In the genomic region with DNA sequence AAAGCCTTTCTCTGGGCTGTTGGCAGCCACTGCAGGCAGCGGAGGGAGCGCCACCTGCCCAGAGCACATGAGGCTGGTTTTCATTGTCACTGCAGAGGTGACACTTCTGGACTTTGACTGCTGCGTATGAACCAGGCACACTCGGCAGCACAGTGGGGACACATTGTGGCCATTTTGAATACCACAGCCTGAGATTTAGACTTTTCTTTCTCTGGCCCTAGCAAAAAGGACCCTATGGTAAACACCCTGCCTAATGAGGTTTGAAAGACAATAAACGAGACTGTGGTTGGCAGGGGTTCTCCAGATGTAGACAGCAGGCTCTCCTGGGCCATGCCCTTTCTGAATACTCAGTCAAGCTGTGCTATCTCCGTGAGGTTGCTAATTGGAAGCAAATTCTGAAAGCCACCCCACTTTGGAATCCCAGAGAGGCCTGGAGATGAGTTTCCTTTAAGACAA, we compare ENCODE assay signal across 1 cellular context.
TF ChIP-seq lines count a peak whose summit lies in the region.

No MANE protein-coding gene starts in this region.

TF ChIP-seq in GM12878, 131 proteins besides CTCF, POLR2A, EP300 and RAD21 (continued from another document and continues in another):
- TF ChIP-seq, protein P1, sequence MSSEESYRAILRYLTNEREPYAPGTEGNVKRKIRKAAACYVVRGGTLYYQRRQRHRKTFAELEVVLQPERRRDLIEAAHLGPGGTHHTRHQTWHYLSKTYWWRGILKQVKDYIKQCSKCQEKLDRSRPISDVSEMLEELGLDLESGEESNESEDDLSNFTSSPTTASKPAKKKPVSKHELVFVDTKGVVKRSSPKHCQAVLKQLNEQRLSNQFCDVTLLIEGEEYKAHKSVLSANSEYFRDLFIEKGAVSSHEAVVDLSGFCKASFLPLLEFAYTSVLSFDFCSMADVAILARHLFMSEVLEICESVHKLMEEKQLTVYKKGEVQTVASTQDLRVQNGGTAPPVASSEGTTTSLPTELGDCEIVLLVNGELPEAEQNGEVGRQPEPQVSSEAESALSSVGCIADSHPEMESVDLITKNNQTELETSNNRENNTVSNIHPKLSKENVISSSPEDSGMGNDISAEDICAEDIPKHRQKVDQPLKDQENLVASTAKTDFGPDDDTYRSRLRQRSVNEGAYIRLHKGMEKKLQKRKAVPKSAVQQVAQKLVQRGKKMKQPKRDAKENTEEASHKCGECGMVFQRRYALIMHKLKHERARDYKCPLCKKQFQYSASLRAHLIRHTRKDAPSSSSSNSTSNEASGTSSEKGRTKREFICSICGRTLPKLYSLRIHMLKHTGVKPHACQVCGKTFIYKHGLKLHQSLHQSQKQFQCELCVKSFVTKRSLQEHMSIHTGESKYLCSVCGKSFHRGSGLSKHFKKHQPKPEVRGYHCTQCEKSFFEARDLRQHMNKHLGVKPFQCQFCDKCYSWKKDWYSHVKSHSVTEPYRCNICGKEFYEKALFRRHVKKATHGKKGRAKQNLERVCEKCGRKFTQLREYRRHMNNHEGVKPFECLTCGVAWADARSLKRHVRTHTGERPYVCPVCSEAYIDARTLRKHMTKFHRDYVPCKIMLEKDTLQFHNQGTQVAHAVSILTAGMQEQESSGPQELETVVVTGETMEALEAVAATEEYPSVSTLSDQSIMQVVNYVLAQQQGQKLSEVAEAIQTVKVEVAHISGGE (CRISPR knock-in tag; IDR thresholded peaks at IDR 0.05): no peak
- TF ChIP-seq ZNF274 (IDR thresholded peaks at IDR 0.05; ENCODE audit: insufficient read depth, insufficient read length): no peak
- TF ChIP-seq RCOR1 (conservative IDR thresholded peaks at IDR 0.05; ENCODE audit: low read depth, low read length): no peak
- no peak; the same call in 1 of the 2 replicates for TF ChIP-seq SMARCA5 (IDR thresholded peaks at IDR 0.05)
- TF ChIP-seq EZH2 (IDR thresholded peaks at IDR 0.05; ENCODE audit: borderline replicate concordance, control insufficient read depth, low read depth, low read length): no peak
- no peak for TF ChIP-seq DPF2 (IDR thresholded peaks at IDR 0.05)
- TF ChIP-seq CREB1 (IDR thresholded peaks at IDR 0.05; ENCODE audit: low read depth): 0 out of 2 replicates have a peak, but pooled peaks have one; percentile 14
- TF ChIP-seq STAT3 (IDR thresholded peaks at IDR 0.05; ENCODE audit: low read depth, low read length): no peak
- peak in 1 of 2 experiments; percentile 45; a peak in 1 of 4 replicates for TF ChIP-seq BHLHE40 (IDR thresholded peaks at IDR 0.05; ENCODE audit: borderline replicate concordance in 1 of 2, low read depth in 2 of 2, low read length in 1 of 2)
- TF ChIP-seq, protein P2, sequence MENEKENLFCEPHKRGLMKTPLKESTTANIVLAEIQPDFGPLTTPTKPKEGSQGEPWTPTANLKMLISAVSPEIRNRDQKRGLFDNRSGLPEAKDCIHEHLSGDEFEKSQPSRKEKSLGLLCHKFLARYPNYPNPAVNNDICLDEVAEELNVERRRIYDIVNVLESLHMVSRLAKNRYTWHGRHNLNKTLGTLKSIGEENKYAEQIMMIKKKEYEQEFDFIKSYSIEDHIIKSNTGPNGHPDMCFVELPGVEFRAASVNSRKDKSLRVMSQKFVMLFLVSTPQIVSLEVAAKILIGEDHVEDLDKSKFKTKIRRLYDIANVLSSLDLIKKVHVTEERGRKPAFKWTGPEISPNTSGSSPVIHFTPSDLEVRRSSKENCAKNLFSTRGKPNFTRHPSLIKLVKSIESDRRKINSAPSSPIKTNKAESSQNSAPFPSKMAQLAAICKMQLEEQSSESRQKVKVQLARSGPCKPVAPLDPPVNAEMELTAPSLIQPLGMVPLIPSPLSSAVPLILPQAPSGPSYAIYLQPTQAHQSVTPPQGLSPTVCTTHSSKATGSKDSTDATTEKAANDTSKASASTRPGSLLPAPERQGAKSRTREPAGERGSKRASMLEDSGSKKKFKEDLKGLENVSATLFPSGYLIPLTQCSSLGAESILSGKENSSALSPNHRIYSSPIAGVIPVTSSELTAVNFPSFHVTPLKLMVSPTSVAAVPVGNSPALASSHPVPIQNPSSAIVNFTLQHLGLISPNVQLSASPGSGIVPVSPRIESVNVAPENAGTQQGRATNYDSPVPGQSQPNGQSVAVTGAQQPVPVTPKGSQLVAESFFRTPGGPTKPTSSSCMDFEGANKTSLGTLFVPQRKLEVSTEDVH (IDR thresholded peaks at IDR 0.05; ENCODE audit: low read depth, partially characterized antibody): no peak
- TF ChIP-seq SRF (IDR thresholded peaks at IDR 0.05; ENCODE audit: low read depth in 2 of 2, low read length in 2 of 2): no peak
- TF ChIP-seq MTA3 (IDR thresholded peaks at IDR 0.05; ENCODE audit: borderline replicate concordance, low read length): no peak
- no peak for TF ChIP-seq EGR1 (IDR thresholded peaks at IDR 0.05; ENCODE audit: borderline replicate concordance in 1 of 2, low read depth in 2 of 2, low read length in 2 of 2)
- TF ChIP-seq ASH2L (IDR thresholded peaks at IDR 0.05; ENCODE audit: borderline replicate concordance, low read depth): no peak
- TF ChIP-seq JUND (IDR thresholded peaks at IDR 0.05; ENCODE audit: low read depth, low read length): no peak
- TF ChIP-seq MYB (IDR thresholded peaks at IDR 0.05; ENCODE audit: borderline replicate concordance, low read depth, low read length): no peak
- no peak for TF ChIP-seq RELA (IDR thresholded peaks at IDR 0.05; ENCODE audit: borderline replicate concordance, partially characterized antibody)
- no peak for TF ChIP-seq BCL11A (IDR thresholded peaks at IDR 0.05; ENCODE audit: low read depth, low read length)
- no peak for TF ChIP-seq ZNF217 (IDR thresholded peaks at IDR 0.05)
- peak; percentile 50; the same call in 1 of the 2 replicates for TF ChIP-seq RUNX3 (IDR thresholded peaks at IDR 0.05; ENCODE audit: low read length)
- TF ChIP-seq MYC (IDR thresholded peaks at IDR 0.05; ENCODE audit: insufficient read depth, insufficient read length, insufficient replicate concordance, low read length, severe bottlenecking): no peak
- TF ChIP-seq YBX1 (IDR thresholded peaks at IDR 0.05): no peak
- 0 out of 2 replicates have a peak, but pooled peaks have one; percentile 17 for TF ChIP-seq YY1 (IDR thresholded peaks at IDR 0.05; ENCODE audit: low read depth, low read length)
- TF ChIP-seq, protein P3, sequence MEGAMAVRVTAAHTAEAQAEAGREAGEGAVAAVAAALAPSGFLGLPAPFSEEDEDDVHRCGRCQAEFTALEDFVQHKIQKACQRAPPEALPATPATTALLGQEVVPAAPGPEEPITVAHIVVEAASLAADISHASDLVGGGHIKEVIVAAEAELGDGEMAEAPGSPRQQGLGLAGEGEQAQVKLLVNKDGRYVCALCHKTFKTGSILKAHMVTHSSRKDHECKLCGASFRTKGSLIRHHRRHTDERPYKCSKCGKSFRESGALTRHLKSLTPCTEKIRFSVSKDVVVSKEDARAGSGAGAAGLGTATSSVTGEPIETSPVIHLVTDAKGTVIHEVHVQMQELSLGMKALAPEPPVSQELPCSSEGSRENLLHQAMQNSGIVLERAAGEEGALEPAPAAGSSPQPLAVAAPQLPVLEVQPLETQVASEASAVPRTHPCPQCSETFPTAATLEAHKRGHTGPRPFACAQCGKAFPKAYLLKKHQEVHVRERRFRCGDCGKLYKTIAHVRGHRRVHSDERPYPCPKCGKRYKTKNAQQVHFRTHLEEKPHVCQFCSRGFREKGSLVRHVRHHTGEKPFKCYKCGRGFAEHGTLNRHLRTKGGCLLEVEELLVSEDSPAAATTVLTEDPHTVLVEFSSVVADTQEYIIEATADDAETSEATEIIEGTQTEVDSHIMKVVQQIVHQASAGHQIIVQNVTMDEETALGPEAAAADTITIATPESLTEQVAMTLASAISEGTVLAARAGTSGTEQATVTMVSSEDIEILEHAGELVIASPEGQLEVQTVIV (IDR thresholded peaks at IDR 0.05; ENCODE audit: borderline replicate concordance, partially characterized antibody): no peak
- TF ChIP-seq POLR2AphosphoS2 (IDR thresholded peaks at IDR 0.05; ENCODE audit: low read depth, low read length): no peak
- no peak for TF ChIP-seq CHD4 (IDR thresholded peaks at IDR 0.05)
- TF ChIP-seq WRNIP1 (IDR thresholded peaks at IDR 0.05; ENCODE audit: borderline replicate concordance, low read depth, low read length): no peak
- no peak for TF ChIP-seq TAF1 (IDR thresholded peaks at IDR 0.05; ENCODE audit: borderline replicate concordance, low read depth, low read length)
- TF ChIP-seq, protein P4, sequence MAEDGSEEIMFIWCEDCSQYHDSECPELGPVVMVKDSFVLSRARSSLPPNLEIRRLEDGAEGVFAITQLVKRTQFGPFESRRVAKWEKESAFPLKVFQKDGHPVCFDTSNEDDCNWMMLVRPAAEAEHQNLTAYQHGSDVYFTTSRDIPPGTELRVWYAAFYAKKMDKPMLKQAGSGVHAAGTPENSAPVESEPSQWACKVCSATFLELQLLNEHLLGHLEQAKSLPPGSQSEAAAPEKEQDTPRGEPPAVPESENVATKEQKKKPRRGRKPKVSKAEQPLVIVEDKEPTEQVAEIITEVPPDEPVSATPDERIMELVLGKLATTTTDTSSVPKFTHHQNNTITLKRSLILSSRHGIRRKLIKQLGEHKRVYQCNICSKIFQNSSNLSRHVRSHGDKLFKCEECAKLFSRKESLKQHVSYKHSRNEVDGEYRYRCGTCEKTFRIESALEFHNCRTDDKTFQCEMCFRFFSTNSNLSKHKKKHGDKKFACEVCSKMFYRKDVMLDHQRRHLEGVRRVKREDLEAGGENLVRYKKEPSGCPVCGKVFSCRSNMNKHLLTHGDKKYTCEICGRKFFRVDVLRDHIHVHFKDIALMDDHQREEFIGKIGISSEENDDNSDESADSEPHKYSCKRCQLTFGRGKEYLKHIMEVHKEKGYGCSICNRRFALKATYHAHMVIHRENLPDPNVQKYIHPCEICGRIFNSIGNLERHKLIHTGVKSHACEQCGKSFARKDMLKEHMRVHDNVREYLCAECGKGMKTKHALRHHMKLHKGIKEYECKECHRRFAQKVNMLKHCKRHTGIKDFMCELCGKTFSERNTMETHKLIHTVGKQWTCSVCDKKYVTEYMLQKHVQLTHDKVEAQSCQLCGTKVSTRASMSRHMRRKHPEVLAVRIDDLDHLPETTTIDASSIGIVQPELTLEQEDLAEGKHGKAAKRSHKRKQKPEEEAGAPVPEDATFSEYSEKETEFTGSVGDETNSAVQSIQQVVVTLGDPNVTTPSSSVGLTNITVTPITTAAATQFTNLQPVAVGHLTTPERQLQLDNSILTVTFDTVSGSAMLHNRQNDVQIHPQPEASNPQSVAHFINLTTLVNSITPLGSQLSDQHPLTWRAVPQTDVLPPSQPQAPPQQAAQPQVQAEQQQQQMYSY (CRISPR knock-in tag; IDR thresholded peaks at IDR 0.05): no peak
- TF ChIP-seq, protein P5, sequence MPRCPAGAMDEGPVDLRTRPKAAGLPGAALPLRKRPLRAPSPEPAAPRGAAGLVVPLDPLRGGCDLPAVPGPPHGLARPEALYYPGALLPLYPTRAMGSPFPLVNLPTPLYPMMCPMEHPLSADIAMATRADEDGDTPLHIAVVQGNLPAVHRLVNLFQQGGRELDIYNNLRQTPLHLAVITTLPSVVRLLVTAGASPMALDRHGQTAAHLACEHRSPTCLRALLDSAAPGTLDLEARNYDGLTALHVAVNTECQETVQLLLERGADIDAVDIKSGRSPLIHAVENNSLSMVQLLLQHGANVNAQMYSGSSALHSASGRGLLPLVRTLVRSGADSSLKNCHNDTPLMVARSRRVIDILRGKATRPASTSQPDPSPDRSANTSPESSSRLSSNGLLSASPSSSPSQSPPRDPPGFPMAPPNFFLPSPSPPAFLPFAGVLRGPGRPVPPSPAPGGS (IDR thresholded peaks at IDR 0.05; ENCODE audit: borderline replicate concordance, insufficient read depth, low read depth, low read length, poor library complexity, severe bottlenecking): no peak
- TF ChIP-seq, protein P6, sequence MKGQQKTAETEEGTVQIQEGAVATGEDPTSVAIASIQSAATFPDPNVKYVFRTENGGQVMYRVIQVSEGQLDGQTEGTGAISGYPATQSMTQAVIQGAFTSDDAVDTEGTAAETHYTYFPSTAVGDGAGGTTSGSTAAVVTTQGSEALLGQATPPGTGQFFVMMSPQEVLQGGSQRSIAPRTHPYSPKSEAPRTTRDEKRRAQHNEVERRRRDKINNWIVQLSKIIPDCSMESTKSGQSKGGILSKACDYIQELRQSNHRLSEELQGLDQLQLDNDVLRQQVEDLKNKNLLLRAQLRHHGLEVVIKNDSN (IDR thresholded peaks at IDR 0.05; ENCODE audit: borderline replicate concordance, extremely low read length, insufficient read depth, low read depth, low read length): no peak
- no peak for TF ChIP-seq CBX3 (IDR thresholded peaks at IDR 0.05; ENCODE audit: borderline replicate concordance, low read depth)
- peak; percentile 44; the same call in 1 of the 2 replicates for TF ChIP-seq NBN (IDR thresholded peaks at IDR 0.05)
- TF ChIP-seq RFX5 (IDR thresholded peaks at IDR 0.05; ENCODE audit: low read depth, low read length): no peak
- TF ChIP-seq SMAD5 (IDR thresholded peaks at IDR 0.05; ENCODE audit: low read depth): no peak
- TF ChIP-seq RB1 (IDR thresholded peaks at IDR 0.05; ENCODE audit: borderline replicate concordance): no peak
- TF ChIP-seq ATF7 (IDR thresholded peaks at IDR 0.05; ENCODE audit: low read depth): no peak
- no peak for TF ChIP-seq ZNF24 (IDR thresholded peaks at IDR 0.05)
- TF ChIP-seq, protein P7, sequence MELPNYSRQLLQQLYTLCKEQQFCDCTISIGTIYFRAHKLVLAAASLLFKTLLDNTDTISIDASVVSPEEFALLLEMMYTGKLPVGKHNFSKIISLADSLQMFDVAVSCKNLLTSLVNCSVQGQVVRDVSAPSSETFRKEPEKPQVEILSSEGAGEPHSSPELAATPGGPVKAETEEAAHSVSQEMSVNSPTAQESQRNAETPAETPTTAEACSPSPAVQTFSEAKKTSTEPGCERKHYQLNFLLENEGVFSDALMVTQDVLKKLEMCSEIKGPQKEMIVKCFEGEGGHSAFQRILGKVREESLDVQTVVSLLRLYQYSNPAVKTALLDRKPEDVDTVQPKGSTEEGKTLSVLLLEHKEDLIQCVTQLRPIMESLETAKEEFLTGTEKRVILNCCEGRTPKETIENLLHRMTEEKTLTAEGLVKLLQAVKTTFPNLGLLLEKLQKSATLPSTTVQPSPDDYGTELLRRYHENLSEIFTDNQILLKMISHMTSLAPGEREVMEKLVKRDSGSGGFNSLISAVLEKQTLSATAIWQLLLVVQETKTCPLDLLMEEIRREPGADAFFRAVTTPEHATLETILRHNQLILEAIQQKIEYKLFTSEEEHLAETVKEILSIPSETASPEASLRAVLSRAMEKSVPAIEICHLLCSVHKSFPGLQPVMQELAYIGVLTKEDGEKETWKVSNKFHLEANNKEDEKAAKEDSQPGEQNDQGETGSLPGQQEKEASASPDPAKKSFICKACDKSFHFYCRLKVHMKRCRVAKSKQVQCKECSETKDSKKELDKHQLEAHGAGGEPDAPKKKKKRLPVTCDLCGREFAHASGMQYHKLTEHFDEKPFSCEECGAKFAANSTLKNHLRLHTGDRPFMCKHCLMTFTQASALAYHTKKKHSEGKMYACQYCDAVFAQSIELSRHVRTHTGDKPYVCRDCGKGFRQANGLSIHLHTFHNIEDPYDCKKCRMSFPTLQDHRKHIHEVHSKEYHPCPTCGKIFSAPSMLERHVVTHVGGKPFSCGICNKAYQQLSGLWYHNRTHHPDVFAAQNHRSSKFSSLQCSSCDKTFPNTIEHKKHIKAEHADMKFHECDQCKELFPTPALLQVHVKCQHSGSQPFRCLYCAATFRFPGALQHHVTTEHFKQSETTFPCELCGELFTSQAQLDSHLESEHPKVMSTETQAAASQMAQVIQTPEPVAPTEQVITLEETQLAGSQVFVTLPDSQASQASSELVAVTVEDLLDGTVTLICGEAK (IDR thresholded peaks at IDR 0.05; ENCODE audit: borderline replicate concordance): no peak
